ENCODE assay signal across 6 cellular contexts in the genomic region with DNA sequence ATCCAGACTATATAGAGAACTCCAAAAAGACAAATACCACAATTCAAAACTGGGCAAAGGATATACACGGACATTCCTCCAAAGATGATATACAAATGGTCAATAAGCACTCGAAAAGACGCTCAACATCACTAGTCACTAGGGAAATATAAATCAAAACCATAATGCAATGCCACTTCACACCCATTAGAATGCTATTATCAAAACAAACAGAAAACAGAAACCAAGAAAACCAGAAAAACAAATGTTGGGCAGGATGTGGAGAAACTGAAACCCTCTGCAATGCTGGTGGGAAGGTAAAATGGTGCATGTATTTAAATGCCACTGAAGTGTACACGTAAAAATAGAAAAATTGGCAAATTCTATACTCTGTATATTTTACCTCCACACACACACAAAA.
DNase-seq lines count a peak whose midpoint lies in the region; ATAC-seq lines count a peak whose summit lies in the region.
"Not testable (repeated sequence)": the region's sequence is repeated elsewhere in the genome, so short reads cannot be mapped to it uniquely, and the experiment has no call there.

No MANE protein-coding gene starts in this region.

- not testable (repeated sequence) for H2BK15ac ChIP-seq in neuronal stem cell (ENCODE audit: low read length)

- H2BK12ac ChIP-seq in neuronal stem cell (ENCODE audit: low read length), result not testable (repeated sequence)

- H3K4me2 ChIP-seq in neuronal stem cell (ENCODE audit: insufficient read depth, low read length, poor library complexity, severe bottlenecking), result peak overlapping the region; percentile 2

- DNase-seq in activated CD4-positive, alpha-beta T cell treated with anti-CD3 and anti-CD28 coated beads, Interleukin-2, amount 10 ng/mL, durations not matched to agents 7 days and 5 days; activated CD8-positive, alpha-beta memory T cell treated with anti-CD3 and anti-CD28 coated beads, Interleukin-2, amount 10 ng/mL, durations not matched to agents 7 days and 5 days; neuronal stem cell (ENCODE audit: low spot score): not testable (repeated sequence)
- peak in 2 of 3 donors; percentile 23 to 40 for DNase-seq in immature natural killer cell

- not testable (repeated sequence) for H3K14ac ChIP-seq in neuronal stem cell (ENCODE audit: low read length)

- ATAC-seq in activated CD8-positive, alpha-beta memory T cell treated with anti-CD3 and anti-CD28 coated beads, Interleukin-2, amount 10 ng/mL, durations not matched to agents 7 days and 5 days, result not testable (repeated sequence)

- not testable (repeated sequence) for H2AK5ac ChIP-seq in neuronal stem cell (ENCODE audit: low read depth, low read length)

- not testable (repeated sequence) for H4K91ac ChIP-seq in neuronal stem cell (ENCODE audit: low read depth, low read length, poor library complexity)

- H3K4me1 ChIP-seq in neuronal stem cell (ENCODE audit: control insufficient read depth in 2 of 2, insufficient read depth in 1 of 2, low read depth in 1 of 2, low read length in 2 of 2), result not testable (repeated sequence)

- not testable (repeated sequence) for H4K8ac ChIP-seq in neuronal stem cell (ENCODE audit: low read depth, low read length)

- not testable (repeated sequence) for H3K9me3 ChIP-seq in neuronal stem cell (replicated peaks in 1 of 2; ENCODE audit: control insufficient read depth in 2 of 2, insufficient read depth in 1 of 2, low read depth in 1 of 2, low read length in 2 of 2)

- H3K4me1 Mint-ChIP-seq in T-helper 1 cell treated with Interleukin-12 subunit alpha and Interleukin-12 subunit beta and Interleukin-4 antibody, amounts not matched to agents 30 μg/mL and 1 μg/mL, for 36 hours (ENCODE audit: low read depth), result peaks cover 23% of the 10 kb centered on the region
- H3K4me1 Mint-ChIP-seq in activated CD4-positive, alpha-beta T cell treated with anti-CD3 and anti-CD28 coated beads, Interleukin-2, amount 10 ng/mL, durations not matched to agents 7 days and 5 days, result peaks cover 19% of the 10 kb centered on the region
- peaks cover 20% of the 10 kb centered on the region for H3K4me1 Mint-ChIP-seq in activated CD8-positive, alpha-beta memory T cell treated with anti-CD3 and anti-CD28 coated beads, Interleukin-2, amount 10 ng/mL, durations not matched to agents 7 days and 5 days
- peaks cover 33% of the 10 kb centered on the region for H3K4me1 Mint-ChIP-seq in activated naive CD4-positive, alpha-beta T cell treated with anti-CD3 and anti-CD28 coated beads, Interleukin-2, amount 50 U/mL, for 24 hours
- peaks cover 38 to 59% of the 10 kb centered on the region in 2 donors for H3K4me1 Mint-ChIP-seq in immature natural killer cell

- not testable (repeated sequence) for H3K23ac ChIP-seq in neuronal stem cell (ENCODE audit: low read depth, low read length, poor library complexity)

- WGBS in neuronal stem cell (ENCODE audit: extremely low coverage in 2 of 2, insufficient read length in 2 of 2, insufficient replicate concordance in 1 of 2), 2 donors, result no CpG with 5 or more reads among the region's 4 CpGs

- not testable (repeated sequence) for H2BK5ac ChIP-seq in neuronal stem cell (ENCODE audit: low read length)

- not testable (repeated sequence) for H3K27me3 ChIP-seq in neuronal stem cell (ENCODE audit: control insufficient read depth in 3 of 3, insufficient read depth in 3 of 3, low read depth in 1 of 3, low read length in 3 of 3)

- not testable (repeated sequence) for H3K9me3 Mint-ChIP-seq in T-helper 1 cell treated with Interleukin-12 subunit alpha and Interleukin-12 subunit beta and Interleukin-4 antibody, amounts not matched to agents 30 μg/mL and 1 μg/mL, for 36 hours; activated CD8-positive, alpha-beta memory T cell treated with anti-CD3 and anti-CD28 coated beads, Interleukin-2, amount 10 ng/mL, durations not matched to agents 7 days and 5 days (ENCODE audit: low read depth); activated naive CD4-positive, alpha-beta T cell treated with anti-CD3 and anti-CD28 coated beads, Interleukin-2, amount 50 U/mL, for 24 hours
- peaks cover 11% of the 10 kb centered on the region for H3K9me3 Mint-ChIP-seq in activated CD4-positive, alpha-beta T cell treated with anti-CD3 and anti-CD28 coated beads, Interleukin-2, amount 10 ng/mL, durations not matched to agents 7 days and 5 days
- peaks cover 0 to 16% (median 1%) of the 10 kb centered on the region in 6 donors for H3K9me3 Mint-ChIP-seq in immature natural killer cell

- H3K4me3 Mint-ChIP-seq in T-helper 1 cell treated with Interleukin-12 subunit alpha and Interleukin-12 subunit beta and Interleukin-4 antibody, amounts not matched to agents 30 μg/mL and 1 μg/mL, for 36 hours, result peak overlapping the region; percentile 73
- not testable (repeated sequence) for H3K4me3 Mint-ChIP-seq in activated CD4-positive, alpha-beta T cell treated with anti-CD3 and anti-CD28 coated beads, Interleukin-2, amount 10 ng/mL, durations not matched to agents 7 days and 5 days
- peak overlapping the region; percentile 43 for H3K4me3 Mint-ChIP-seq in activated CD8-positive, alpha-beta memory T cell treated with anti-CD3 and anti-CD28 coated beads, Interleukin-2, amount 10 ng/mL, durations not matched to agents 7 days and 5 days
- H3K4me3 Mint-ChIP-seq in activated naive CD4-positive, alpha-beta T cell treated with anti-CD3 and anti-CD28 coated beads, Interleukin-2, amount 50 U/mL, for 24 hours, result peak overlapping the region; percentile 3
- peak overlapping the region; percentile 19 to 74 (median 58) for H3K4me3 Mint-ChIP-seq in immature natural killer cell

- H2BK120ac ChIP-seq in neuronal stem cell (ENCODE audit: low read depth, low read length), result not testable (repeated sequence)

- H3K9ac ChIP-seq in neuronal stem cell (ENCODE audit: low read depth, low read length, poor library complexity), result not testable (repeated sequence)

- POLR2A ChIA-PET in activated CD4-positive, alpha-beta T cell treated with anti-CD3 and anti-CD28 coated beads, Interleukin-2, amount 10 ng/mL, durations not matched to agents 7 days and 5 days (lab: Charles Lee), result not testable (repeated sequence)

- H3K27ac ChIP-seq in neuronal stem cell (replicated peaks; ENCODE audit: low read length), result not testable (repeated sequence)

- H3K4me3 ChIP-seq in neuronal stem cell (ENCODE audit: low read length in 2 of 2), result not testable (repeated sequence)

- not testable (repeated sequence) for H3K18ac ChIP-seq in neuronal stem cell (ENCODE audit: low read length)

- H3K79me1 ChIP-seq in neuronal stem cell (ENCODE audit: low read depth, low read length), result not testable (repeated sequence)

- H2AFZ ChIP-seq in neuronal stem cell (ENCODE audit: low read length), result not testable (repeated sequence)

- H3K36me3 Mint-ChIP-seq in T-helper 1 cell treated with Interleukin-12 subunit alpha and Interleukin-12 subunit beta and Interleukin-4 antibody, amounts not matched to agents 30 μg/mL and 1 μg/mL, for 36 hours (ENCODE audit: low read depth), result peaks cover 24% of the 10 kb centered on the region
- peaks cover 21% of the 10 kb centered on the region for H3K36me3 Mint-ChIP-seq in activated CD4-positive, alpha-beta T cell treated with anti-CD3 and anti-CD28 coated beads, Interleukin-2, amount 10 ng/mL, durations not matched to agents 7 days and 5 days (ENCODE audit: low read depth)
- peaks cover 32% of the 10 kb centered on the region for H3K36me3 Mint-ChIP-seq in activated CD8-positive, alpha-beta memory T cell treated with anti-CD3 and anti-CD28 coated beads, Interleukin-2, amount 10 ng/mL, durations not matched to agents 7 days and 5 days
- peaks cover 12% of the 10 kb centered on the region for H3K36me3 Mint-ChIP-seq in activated naive CD4-positive, alpha-beta T cell treated with anti-CD3 and anti-CD28 coated beads, Interleukin-2, amount 50 U/mL, for 24 hours
- H3K36me3 Mint-ChIP-seq in immature natural killer cell, result peaks cover 0 to 17% (median 9%) of the 10 kb centered on the region in 3 donors

- H3K4ac ChIP-seq in neuronal stem cell (ENCODE audit: low read length), result not testable (repeated sequence)

- peak overlapping the region; percentile 75 for H3K27ac Mint-ChIP-seq in T-helper 1 cell treated with Interleukin-12 subunit alpha and Interleukin-12 subunit beta and Interleukin-4 antibody, amounts not matched to agents 30 μg/mL and 1 μg/mL, for 36 hours
- peak overlapping the region; percentile 76 for H3K27ac Mint-ChIP-seq in activated CD4-positive, alpha-beta T cell treated with anti-CD3 and anti-CD28 coated beads, Interleukin-2, amount 10 ng/mL, durations not matched to agents 7 days and 5 days
- peak overlapping the region; percentile 28 for H3K27ac Mint-ChIP-seq in activated CD8-positive, alpha-beta memory T cell treated with anti-CD3 and anti-CD28 coated beads, Interleukin-2, amount 10 ng/mL, durations not matched to agents 7 days and 5 days
- not testable (repeated sequence) for H3K27ac Mint-ChIP-seq in activated naive CD4-positive, alpha-beta T cell treated with anti-CD3 and anti-CD28 coated beads, Interleukin-2, amount 50 U/mL, for 24 hours
- H3K27ac Mint-ChIP-seq in immature natural killer cell, result peak overlapping the region in 2 of 6 donors; percentile 1 to 44

- CTCF ChIA-PET in activated CD4-positive, alpha-beta T cell treated with anti-CD3 and anti-CD28 coated beads, Interleukin-2, amount 10 ng/mL, durations not matched to agents 7 days and 5 days (lab: Charles Lee); activated CD8-positive, alpha-beta memory T cell treated with anti-CD3 and anti-CD28 coated beads, Interleukin-2, amount 10 ng/mL, durations not matched to agents 7 days and 5 days (lab: Charles Lee): not testable (repeated sequence)

- H3K36me3 ChIP-seq in neuronal stem cell (replicated peaks in 1 of 2; ENCODE audit: control insufficient read depth in 2 of 2, insufficient read depth in 2 of 2, low read length in 2 of 2), result not testable (repeated sequence)

- H3K27me3 Mint-ChIP-seq in T-helper 1 cell treated with Interleukin-12 subunit alpha and Interleukin-12 subunit beta and Interleukin-4 antibody, amounts not matched to agents 30 μg/mL and 1 μg/mL, for 36 hours (ENCODE audit: low read depth); activated CD4-positive, alpha-beta T cell treated with anti-CD3 and anti-CD28 coated beads, Interleukin-2, amount 10 ng/mL, durations not matched to agents 7 days and 5 days; activated CD8-positive, alpha-beta memory T cell treated with anti-CD3 and anti-CD28 coated beads, Interleukin-2, amount 10 ng/mL, durations not matched to agents 7 days and 5 days; activated naive CD4-positive, alpha-beta T cell treated with anti-CD3 and anti-CD28 coated beads, Interleukin-2, amount 50 U/mL, for 24 hours; immature natural killer cell (ENCODE audit: low read depth in 3 of 3): not testable (repeated sequence)
